In the genomic region with DNA sequence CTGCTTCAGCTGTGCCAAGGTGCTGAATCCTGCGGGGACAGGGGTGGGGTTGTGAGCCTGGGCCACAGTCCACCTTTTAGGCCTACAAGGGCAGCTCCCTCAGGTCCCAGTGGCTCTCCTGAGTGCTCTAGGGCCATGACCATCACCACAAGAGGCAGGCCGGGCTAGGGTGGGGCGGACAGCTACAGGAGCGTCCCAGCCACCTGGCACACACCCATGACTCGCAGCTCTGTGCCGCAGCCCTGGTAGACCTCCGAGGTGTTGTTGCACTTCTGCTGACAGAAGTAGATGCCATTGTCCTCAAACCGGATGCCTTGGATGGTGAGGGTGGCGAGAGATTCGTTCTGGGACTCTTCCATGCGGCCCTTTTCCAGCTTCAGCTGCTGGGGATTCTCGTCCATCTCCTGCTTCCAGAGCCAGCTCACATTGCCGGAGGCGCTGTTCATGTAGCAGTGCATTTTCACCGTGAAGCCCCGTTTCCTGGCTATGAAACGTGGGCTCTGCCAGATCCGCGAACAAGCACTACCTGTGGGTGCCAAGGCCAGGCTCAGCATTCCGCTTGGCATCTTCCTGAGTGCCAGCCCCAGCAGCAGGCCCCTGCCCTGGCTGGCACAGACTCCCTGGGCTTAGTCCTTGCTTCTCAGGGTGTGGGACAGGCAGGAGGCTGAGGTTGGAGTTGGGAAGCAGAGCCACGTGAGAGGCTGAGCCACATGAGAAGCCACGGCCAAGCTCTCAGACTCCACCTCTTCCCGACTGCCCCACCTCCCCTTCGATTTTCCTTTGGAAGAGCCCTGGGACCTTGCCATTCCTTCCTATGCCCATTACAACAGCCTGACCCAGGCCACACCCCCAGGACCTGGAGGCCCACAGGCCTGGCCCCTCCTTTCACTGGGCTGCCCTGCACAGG, we compare ENCODE assay signal across 11 cellular contexts. TPM values are rescaled to one million over a fixed set of nuclear protein-coding genes. Genes with fewer than 3 reads are reported as not detected.
A peak's percentile ranks its signal among the peaks of the same experiment; 100 is the strongest.
DNase-seq lines count a peak whose midpoint lies in the region; ATAC-seq and TF ChIP-seq lines count a peak whose summit lies in the region.
"Had no signal": no experiment of that assay in that cellular context is flagged by ENCODE, and none has a peak within 500 bp of the region (broad histone marks: within the 10 kb centered on the region; RNA-seq: fewer than 3 reads in every experiment).

No MANE protein-coding gene starts in this region.

- peaks cover 39% of the 10 kb centered on the region for H4K20me1 ChIP-seq in BLaER1
- H4K20me1 ChIP-seq in H9 (ENCODE audit: control insufficient read depth, insufficient read depth, insufficient read length): no peaks in the 10 kb centered on the region

- no peak overlapping the region for H3K4ac ChIP-seq in H9 (ENCODE audit: low read depth, low read length)

- no peak for TF ChIP-seq POLR2A in sigmoid colon (IDR thresholded peaks at IDR 0.05)

- peak; percentile 82 for DNase-seq in H9
- no peak for DNase-seq in effector memory CD8-positive, alpha-beta T cell
- no peak for DNase-seq in naive B cell
- no peak for DNase-seq in HUDEP-2 (lab: John Stamatoyannopoulos, UW; ENCODE audit: unreplicated experiment in 76 of 76)
- DNase-seq in activated T-helper 2 cell treated with anti-CD3 and anti-CD28 coated beads, Interferon-gamma antibody, Interleukin-2, Interleukin-4, amounts not matched to agents 10 μg/mL and 5 μg/mL and 100 μg/mL, durations not matched to agents 14 hours and 24 hours and 36 hours (ENCODE audit: low spot score): no peak
- DNase-seq in SW480 (ENCODE audit: low spot score): no peak
- DNase-seq in sigmoid colon: no peak

- no peak overlapping the region for H4K5ac ChIP-seq in H9 (ENCODE audit: insufficient read length, low read depth, low read length)

- no peak for ATAC-seq in effector memory CD8-positive, alpha-beta T cell (replicated peaks)
- ATAC-seq in naive B cell (ENCODE audit: low read depth in 2 of 2): no peak

- H2BK120ac ChIP-seq in H9 (ENCODE audit: low read depth, low read length, poor library complexity, severe bottlenecking): no peak overlapping the region

- peak overlapping the region; percentile 99 for H3K4me2 ChIP-seq in BLaER1
- H3K4me2 ChIP-seq in H9 (ENCODE audit: insufficient read depth, insufficient read length, low read length): no peak overlapping the region

- no peaks in the 10 kb centered on the region for H3K23me2 ChIP-seq in H9 (ENCODE audit: insufficient read length, low read depth, low read length, poor library complexity, severe bottlenecking)

- H3K4me3 Mint-ChIP-seq in H9: no peak overlapping the region; a peak in 2 of 5 replicates
- peak overlapping the region; percentile 70 to 80 for H3K4me3 Mint-ChIP-seq in effector memory CD8-positive, alpha-beta T cell
- peak overlapping the region; percentile 97 to 100 (median 99) for H3K4me3 Mint-ChIP-seq in naive B cell
- H3K4me3 Mint-ChIP-seq in activated T-helper 2 cell treated with anti-CD3 and anti-CD28 coated beads, Interferon-gamma antibody, Interleukin-2, Interleukin-4, amounts not matched to agents 10 μg/mL and 5 μg/mL and 100 μg/mL, durations not matched to agents 14 hours and 24 hours and 36 hours (ENCODE audit: low read depth): no peak overlapping the region

- H2BK20ac ChIP-seq in H9 (ENCODE audit: low read depth, low read length, poor library complexity, severe bottlenecking): no peak overlapping the region

- TF ChIP-seq CTCF in H9 (conservative IDR thresholded peaks at IDR 0.05) (no peak), sigmoid colon (IDR thresholded peaks at IDR 0.05) (no peak)

- H3K23ac ChIP-seq in H9 (ENCODE audit: insufficient read length, low read depth, low read length): no peak overlapping the region

- no peaks in the 10 kb centered on the region; a peak in 1 of 7 replicates for H3K36me3 Mint-ChIP-seq in H9 (ENCODE audit: insufficient read depth in 1 of 3, low read depth in 3 of 3)
- peaks cover 16% of the 10 kb centered on the region for H3K36me3 Mint-ChIP-seq in effector memory CD8-positive, alpha-beta T cell (ENCODE audit: insufficient read depth)
- peaks cover 6 to 32% of the 10 kb centered on the region in 2 donors for H3K36me3 Mint-ChIP-seq in naive B cell
- H3K36me3 Mint-ChIP-seq in activated T-helper 2 cell treated with anti-CD3 and anti-CD28 coated beads, Interferon-gamma antibody, Interleukin-2, Interleukin-4, amounts not matched to agents 10 μg/mL and 5 μg/mL and 100 μg/mL, durations not matched to agents 14 hours and 24 hours and 36 hours (ENCODE audit: low read depth): peaks cover 3% of the 10 kb centered on the region

- H3K27ac ChIP-seq in BLaER1: peak overlapping the region; percentile 97
- no peak overlapping the region for H3K27ac ChIP-seq in H9 (ENCODE audit: insufficient read length, low read depth, low read length)
- H3K27ac ChIP-seq in sigmoid colon: no peak overlapping the region
- H3K27ac ChIP-seq: C4-2B had no signal

- no peak overlapping the region for H2BK5ac ChIP-seq in H9 (ENCODE audit: insufficient read length, low read length)

- H3K9me3 Mint-ChIP-seq in H9 (no peaks in the 10 kb centered on the region), naive B cell (peaks cover 0 to 1% (median 0%) of the 10 kb centered on the region in 7 donors)
- H3K9me3 Mint-ChIP-seq in effector memory CD8-positive, alpha-beta T cell: no peaks in the 10 kb centered on the region
- H3K9me3 Mint-ChIP-seq in activated T-helper 2 cell treated with anti-CD3 and anti-CD28 coated beads, Interferon-gamma antibody, Interleukin-2, Interleukin-4, amounts not matched to agents 10 μg/mL and 5 μg/mL and 100 μg/mL, durations not matched to agents 14 hours and 24 hours and 36 hours: no peaks in the 10 kb centered on the region

- H4K91ac ChIP-seq in H9 (ENCODE audit: insufficient read length, low read depth, low read length): no peak overlapping the region

- H4K8ac ChIP-seq in H9 (replicated peaks; ENCODE audit: insufficient read length, low read depth, low read length): no peak overlapping the region

- no peak overlapping the region for H3K14ac ChIP-seq in H9 (ENCODE audit: insufficient read depth, low read length)

- peaks cover 15 to 21% of the 10 kb centered on the region in 2 experiments for H3K4me1 Mint-ChIP-seq in H9
- H3K4me1 Mint-ChIP-seq in effector memory CD8-positive, alpha-beta T cell (ENCODE audit: low read depth in 2 of 2): peaks cover 23 to 26% of the 10 kb centered on the region in 2 donors
- H3K4me1 Mint-ChIP-seq in naive B cell: peaks cover 38 to 69% (median 67%) of the 10 kb centered on the region in 3 donors
- peaks cover 12% of the 10 kb centered on the region for H3K4me1 Mint-ChIP-seq in activated T-helper 2 cell treated with anti-CD3 and anti-CD28 coated beads, Interferon-gamma antibody, Interleukin-2, Interleukin-4, amounts not matched to agents 10 μg/mL and 5 μg/mL and 100 μg/mL, durations not matched to agents 14 hours and 24 hours and 36 hours (ENCODE audit: low read depth)

- H3K27ac Mint-ChIP-seq in H9: peak overlapping the region in 2 of 3 experiments; percentile 67 to 85; a peak in 4 of 7 replicates
- H3K27ac Mint-ChIP-seq in effector memory CD8-positive, alpha-beta T cell: peak overlapping the region; percentile 86 to 92
- H3K27ac Mint-ChIP-seq in naive B cell: peak overlapping the region in 5 of 6 donors; percentile 72 to 99 (median 96)
- H3K27ac Mint-ChIP-seq in activated T-helper 2 cell treated with anti-CD3 and anti-CD28 coated beads, Interferon-gamma antibody, Interleukin-2, Interleukin-4, amounts not matched to agents 10 μg/mL and 5 μg/mL and 100 μg/mL, durations not matched to agents 14 hours and 24 hours and 36 hours: no peak overlapping the region

- no peaks in the 10 kb centered on the region for H3K79me1 ChIP-seq in H9 (ENCODE audit: insufficient read depth, low read depth, low read length, poor library complexity, severe bottlenecking)

- intact Hi-C loops in activated T-helper 2 cell treated with anti-CD3 and anti-CD28 coated beads, Interferon-gamma antibody, Interleukin-2, Interleukin-4, amounts not matched to agents 10 μg/mL and 5 μg/mL and 100 μg/mL, durations not matched to agents 14 hours and 24 hours and 36 hours (cut with micrococcal nuclease): no loop called here
- intact Hi-C loops in sigmoid colon (cut with DNase I): no loop called here

- H3K27me3 Mint-ChIP-seq in H9 (ENCODE audit: low read depth) (no peaks in the 10 kb centered on the region; the same call in 1 of the 2 replicates), naive B cell (no peaks in the 10 kb centered on the region)
- no peaks in the 10 kb centered on the region for H3K27me3 Mint-ChIP-seq in effector memory CD8-positive, alpha-beta T cell
- no peaks in the 10 kb centered on the region for H3K27me3 Mint-ChIP-seq in activated T-helper 2 cell treated with anti-CD3 and anti-CD28 coated beads, Interferon-gamma antibody, Interleukin-2, Interleukin-4, amounts not matched to agents 10 μg/mL and 5 μg/mL and 100 μg/mL, durations not matched to agents 14 hours and 24 hours and 36 hours (ENCODE audit: low read depth)

- no peak overlapping the region for H3T11ph ChIP-seq in H9 (ENCODE audit: low read length)

- TF ChIP-seq EP300 in sigmoid colon (IDR thresholded peaks at IDR 0.05): no peak

- no peaks in the 10 kb centered on the region for H3K9me3 ChIP-seq in BLaER1
- H3K9me3 ChIP-seq in H9 (ENCODE audit: control insufficient read depth, low read depth, low read length): no peaks in the 10 kb centered on the region
- no peaks in the 10 kb centered on the region for H3K9me3 ChIP-seq in sigmoid colon

- WGBS in H9 (ENCODE audit: extremely low coverage, insufficient read length, low lambda C conversion rate): no CpG with 5 or more reads among the region's 24 CpGs
- 84 to 90% methylated on average over 24 of the region's 24 CpGs for WGBS in sigmoid colon, 2 donors

- H3K36me3 ChIP-seq in BLaER1 (peaks cover 30% of the 10 kb centered on the region), sigmoid colon (no peaks in the 10 kb centered on the region)

- H2BK15ac ChIP-seq in H9 (ENCODE audit: low read depth, low read length): no peak overlapping the region

- H2AK5ac ChIP-seq in H9 (ENCODE audit: insufficient read length, low read length): no peak overlapping the region

- peaks cover 88% of the 10 kb centered on the region for H3K4me1 ChIP-seq in BLaER1
- no peaks in the 10 kb centered on the region; the same call in 1 of the 2 replicates for H3K4me1 ChIP-seq in H9 (ENCODE audit: insufficient read depth, low read length)
- no peaks in the 10 kb centered on the region for H3K4me1 ChIP-seq in sigmoid colon

- H2BK12ac ChIP-seq in H9 (ENCODE audit: insufficient read length, low read depth, low read length): no peak overlapping the region

- no peak overlapping the region for H3K18ac ChIP-seq in H9 (ENCODE audit: insufficient read length, low read depth, low read length)

- H3K9ac ChIP-seq in BLaER1 (peak overlapping the region; percentile 94), H9 (ENCODE audit: extremely low read depth, insufficient read length, low read length) (no peak overlapping the region)

- H3K4me3 ChIP-seq in BLaER1: peak overlapping the region; percentile 90
- H3K4me3 ChIP-seq in sigmoid colon: no peak overlapping the region

- no peaks in the 10 kb centered on the region for H3K27me3 ChIP-seq in BLaER1
- H3K27me3 ChIP-seq in H9 (ENCODE audit: insufficient read depth, low read length): no peaks in the 10 kb centered on the region
- H3K27me3 ChIP-seq in sigmoid colon: no peaks in the 10 kb centered on the region

- no peak overlapping the region for H3K56ac ChIP-seq in H9 (ENCODE audit: insufficient read length, low read depth, low read length)

- H3K79me2 ChIP-seq in H9 (ENCODE audit: insufficient read depth, low read length): no peaks in the 10 kb centered on the region

- no peak overlapping the region for H2AFZ ChIP-seq in H9 (ENCODE audit: low read length)

RNA-seq across cellular contexts. Expression of gene CD79B, which starts 2.0 kb away (rescaled TPM):
- total RNA-seq in H9 (2021): 0.96 and 1.4 TPM in 2 replicates
- polyA plus RNA-seq in naive B cell (ENCODE audit: low read depth in 6 of 6): 1,000 to 10,000 TPM; 2,263 to 2,851 (median 2,433) TPM
- total RNA-seq in activated T-helper 2 cell treated with anti-CD3 and anti-CD28 coated beads, Interferon-gamma antibody, Interleukin-2, Interleukin-4, amounts not matched to agents 10 μg/mL and 5 μg/mL and 100 μg/mL, durations not matched to agents 14 hours and 24 hours and 36 hours: 28.8 and 33.2 TPM in 2 replicates
- 1 to 10 TPM in 2 of 4 donors, under 1 TPM in 2; 0.66 to 1.8 (median 0.96) TPM for total RNA-seq in sigmoid colon
- 100 to 1,000 TPM in 1 of 3 donors, 1 to 10 TPM in 1, not detected in 1; 2.4 to 112 TPM for polyA plus RNA-seq in sigmoid colon

RNA-seq across cellular contexts. Expression of gene GH1, which starts 11.5 kb away (rescaled TPM):
- not detected in 2 replicates for total RNA-seq in H9 (2021)
- polyA plus RNA-seq in naive B cell (ENCODE audit: low read depth in 6 of 6): 1 to 10 TPM in 1 of 6 donors, not detected in 5; 1.8 TPM
- not detected in 2 replicates for total RNA-seq in activated T-helper 2 cell treated with anti-CD3 and anti-CD28 coated beads, Interferon-gamma antibody, Interleukin-2, Interleukin-4, amounts not matched to agents 10 μg/mL and 5 μg/mL and 100 μg/mL, durations not matched to agents 14 hours and 24 hours and 36 hours
- not detected for total RNA-seq in sigmoid colon
- under 1 TPM in 1 of 3 donors, not detected in 2; 0.25 TPM for polyA plus RNA-seq in sigmoid colon
- total RNA-seq: subcutaneous adipose tissue; T-helper 2 cell treated with Interferon-gamma antibody and Interleukin-4, amounts not matched to agents 100 ng/mL and 5 ng/mL, for 36 hours had no signal

RNA-seq across cellular contexts. Expression of gene CSHL1, which starts 19.1 kb away (rescaled TPM):
- total RNA-seq in H9 (2021) (not detected in 2 replicates), sigmoid colon (not detected)
- polyA plus RNA-seq in naive B cell (ENCODE audit: low read depth in 6 of 6) (not detected), sigmoid colon (not detected)
- total RNA-seq in activated T-helper 2 cell treated with anti-CD3 and anti-CD28 coated beads, Interferon-gamma antibody, Interleukin-2, Interleukin-4, amounts not matched to agents 10 μg/mL and 5 μg/mL and 100 μg/mL, durations not matched to agents 14 hours and 24 hours and 36 hours: not detected in 2 replicates
- total RNA-seq: subcutaneous adipose tissue; T-helper 2 cell treated with Interferon-gamma antibody and Interleukin-4, amounts not matched to agents 100 ng/mL and 5 ng/mL, for 36 hours had no signal

RNA-seq across cellular contexts. Expression of gene CSH1, which starts 33.7 kb away (rescaled TPM):
- total RNA-seq in H9 (2021) (not detected in 2 replicates), sigmoid colon (not detected)
- polyA plus RNA-seq in naive B cell (ENCODE audit: low read depth in 6 of 6) (not detected), sigmoid colon (not detected)
- total RNA-seq in activated T-helper 2 cell treated with anti-CD3 and anti-CD28 coated beads, Interferon-gamma antibody, Interleukin-2, Interleukin-4, amounts not matched to agents 10 μg/mL and 5 μg/mL and 100 μg/mL, durations not matched to agents 14 hours and 24 hours and 36 hours: not detected in 2 replicates
- total RNA-seq: subcutaneous adipose tissue; T-helper 2 cell treated with Interferon-gamma antibody and Interleukin-4, amounts not matched to agents 100 ng/mL and 5 ng/mL, for 36 hours had no signal

RNA-seq across cellular contexts. Expression of gene SCN4A, which starts 42.6 kb away (rescaled TPM):
- 5.0 and 5.8 TPM in 2 replicates for total RNA-seq in H9 (2021)
- 1 to 10 TPM in 3 of 6 donors, under 1 TPM in 2, not detected in 1; 0.89 to 1.4 (median 1.1) TPM for polyA plus RNA-seq in naive B cell (ENCODE audit: low read depth in 6 of 6)
- 0.11 and 0.14 TPM in 2 replicates for total RNA-seq in activated T-helper 2 cell treated with anti-CD3 and anti-CD28 coated beads, Interferon-gamma antibody, Interleukin-2, Interleukin-4, amounts not matched to agents 10 μg/mL and 5 μg/mL and 100 μg/mL, durations not matched to agents 14 hours and 24 hours and 36 hours
- total RNA-seq in sigmoid colon: 1 to 10 TPM in 2 of 4 donors, under 1 TPM in 2; 0.68 to 4.2 (median 1.0) TPM
- polyA plus RNA-seq in sigmoid colon: under 1 TPM in 2 of 3 donors, not detected in 1; 0.23 to 0.52 TPM

Comparison
In these comparisons a context has a peak if more than half of its experiments do, and no peak if none do; other contexts are left out.
1. H3K4me3 Mint-ChIP-seq: peak in effector memory CD8-positive, alpha-beta T cell (2 of 2) and naive B cell (8 of 8); none in H9 (0 of 2) and activated T-helper 2 cell treated with anti-CD3 and anti-CD28 coated beads, Interferon-gamma antibody, Interleukin-2, Interleukin-4, amounts not matched to agents 10 μg/mL and 5 μg/mL and 100 μg/mL, durations not matched to agents 14 hours and 24 hours and 36 hours (single experiment).
2. RNA of gene CD79B, which starts 2.0 kb away (total RNA-seq): 28.8 to 33.2 TPM in activated T-helper 2 cell treated with anti-CD3 and anti-CD28 coated beads, Interferon-gamma antibody, Interleukin-2, Interleukin-4, amounts not matched to agents 10 μg/mL and 5 μg/mL and 100 μg/mL, durations not matched to agents 14 hours and 24 hours and 36 hours; 0.66 to 1.8 TPM in sigmoid colon and 0.96 to 1.4 TPM in H9; every median in the first group is over 10 times any median in the second.